Comparison of ENCODE assay signal across 8 cellular contexts in the genomic region with DNA sequence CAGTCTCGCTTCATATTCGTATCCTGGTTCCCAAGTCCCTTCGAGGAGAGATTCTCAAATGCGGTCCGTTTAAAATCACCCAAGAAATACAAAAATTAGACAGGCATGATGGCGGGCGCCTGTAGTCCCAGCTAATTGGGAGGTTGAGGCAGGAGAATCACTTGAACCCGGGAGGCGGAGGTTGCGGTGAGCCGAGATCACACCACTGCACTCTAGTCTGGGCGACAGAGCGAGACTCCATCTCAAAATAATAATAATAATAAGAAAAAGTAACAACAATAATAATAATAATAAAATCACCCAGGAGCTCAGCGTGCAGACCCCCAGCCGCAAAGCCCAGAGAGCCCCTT. TPM values are rescaled to one million over a fixed set of nuclear protein-coding genes. Genes with fewer than 3 reads are reported as not detected.
DNase-seq lines count a peak whose midpoint lies in the region; ATAC-seq, FAIRE-seq and TF ChIP-seq lines count a peak whose summit lies in the region.
"Not testable (repeated sequence)": the region's sequence is repeated elsewhere in the genome, so short reads cannot be mapped to it uniquely, and the experiment has no call there.

No MANE protein-coding gene starts in this region.

- H3K27me3 Mint-ChIP-seq in CD4-positive, alpha-beta memory T cell = not testable (repeated sequence)
- H3K27me3 Mint-ChIP-seq in WTC11 (ENCODE audit: low read depth) = peaks cover 26% of the 10 kb centered on the region

- not testable (repeated sequence) for DNase-seq in CD4-positive, alpha-beta memory T cell; WTC11 (ENCODE audit: low spot score); K562 (ENCODE audit: extremely low read depth in 1 of 4, low spot score in 3 of 4); fibroblast of mammary gland (ENCODE audit: low read depth); lung (ENCODE audit: low spot score); trophoblast cell; transverse colon

- in situ Hi-C loops in K562 (cut with MboI); transverse colon (cut with MboI; ENCODE audit: low pct_ligation_motif_present in 1 of 4, low pct_unique_long_range_greater_than_20kb in 1 of 4, low sequenced_read_pairs in 3 of 4): not testable (repeated sequence)

- peaks cover 40% of the 10 kb centered on the region for H3K79me2 ChIP-seq in K562 (ENCODE audit: control insufficient read depth, insufficient read depth, low read length)
- not testable (repeated sequence) for H3K79me2 ChIP-seq in trophoblast cell (ENCODE audit: control insufficient read depth, insufficient read depth, low read length, poor library complexity)

- TF ChIP-seq RAD21 in K562 (CRISPR knock-in tag; conservative IDR thresholded peaks at IDR 0.05 in 1 of 2, IDR thresholded peaks at IDR 0.05 in 1 of 2) = not testable (repeated sequence)

- H3K4ac ChIP-seq in trophoblast cell (ENCODE audit: low read depth, low read length) = peak overlapping the region; percentile 91

- H3K18ac ChIP-seq in trophoblast cell (ENCODE audit: low read length) = peak overlapping the region; percentile 93

- H2BK5ac ChIP-seq in trophoblast cell (ENCODE audit: low read depth, low read length, poor library complexity) = not testable (repeated sequence)

- not testable (repeated sequence) for H3K9me3 Mint-ChIP-seq in CD4-positive, alpha-beta memory T cell; WTC11

- H3K4me1 ChIP-seq in CD4-positive, alpha-beta memory T cell (ENCODE audit: insufficient read depth, low read length) = peaks cover 44% of the 10 kb centered on the region
- H3K4me1 ChIP-seq in K562 (replicated peaks in 1 of 2; ENCODE audit: control insufficient read depth in 2 of 2, insufficient read depth in 2 of 2, low read length in 2 of 2) (peaks cover 25 to 79% of the 10 kb centered on the region in 2 experiments; a peak in 4 of 5 replicates), lung (ENCODE audit: control insufficient read depth in 2 of 2, insufficient read depth in 2 of 2, low read length in 2 of 2) (peaks cover 4 to 16% of the 10 kb centered on the region in 2 donors), trophoblast cell (ENCODE audit: control insufficient read depth in 1 of 2, insufficient read depth in 2 of 2, low read length in 2 of 2) (peaks cover 12 to 14% of the 10 kb centered on the region in 2 experiments), transverse colon (peaks cover 23 to 35% (median 29%) of the 10 kb centered on the region in 4 donors)

- H3K9me3 ChIP-seq in CD4-positive, alpha-beta memory T cell (ENCODE audit: control insufficient read depth in 1 of 2, low read length in 2 of 2); KOPT-K1 (ENCODE audit: insufficient read depth, low read length, poor library complexity, severe bottlenecking); K562 (replicated peaks; ENCODE audit: control insufficient read depth, insufficient read depth, low read depth, low read length); lung (ENCODE audit: control insufficient read depth in 2 of 2, insufficient read depth in 1 of 2, low read length in 1 of 2); trophoblast cell (ENCODE audit: insufficient read depth, low read depth, low read length); transverse colon: not testable (repeated sequence)

- peak overlapping the region in 6 of 7 donors; percentile 19 to 73 (median 54) for H3K27ac Mint-ChIP-seq in CD4-positive, alpha-beta memory T cell
- not testable (repeated sequence) for H3K27ac Mint-ChIP-seq in WTC11

- not testable (repeated sequence) for TF ChIP-seq CTCF in WTC11 (IDR thresholded peaks at IDR 0.05); K562 (IDR thresholded peaks at IDR 0.05 in 2 of 3, conservative IDR thresholded peaks at IDR 0.05 in 1 of 3; ENCODE audit: insufficient read depth in 2 of 3, low read depth in 1 of 3, low read length in 3 of 3); fibroblast of mammary gland (conservative IDR thresholded peaks at IDR 0.05; ENCODE audit: control insufficient read depth, insufficient read depth, low read depth, low read length); lung (IDR thresholded peaks at IDR 0.05; ENCODE audit: control extremely low read depth, extremely low read depth); transverse colon (IDR thresholded peaks at IDR 0.05)

- not testable (repeated sequence) for H3K36me3 ChIP-seq in CD4-positive, alpha-beta memory T cell (ENCODE audit: insufficient read depth, low read length); KOPT-K1 (ENCODE audit: insufficient read depth, low read length); lung (ENCODE audit: control insufficient read depth in 2 of 2, insufficient read depth in 2 of 2, low read length in 2 of 2); trophoblast cell (ENCODE audit: control insufficient read depth in 1 of 2, insufficient read depth in 2 of 2, low read length in 2 of 2); transverse colon
- peaks cover 16% of the 10 kb centered on the region; the same call in 2 of the 3 replicates for H3K36me3 ChIP-seq in K562 (ENCODE audit: control insufficient read depth, insufficient read depth, low read length)

- peak overlapping the region; percentile 97 for H4K12ac ChIP-seq in trophoblast cell (ENCODE audit: low read depth, low read length)

- TSS peak; percentile 86 for BruUV-seq in K562 (replicated peaks; lab: Mats Ljungman, UMichigan)

- not testable (repeated sequence) for ATAC-seq in WTC11; K562; lung (ENCODE audit: insufficient read depth, low FRiP score)

- H2AFZ ChIP-seq in K562 (ENCODE audit: low read depth, low read length) (peak overlapping the region; percentile 97), trophoblast cell (ENCODE audit: insufficient read depth, low read length, poor library complexity) (peak overlapping the region; percentile 99)

- H4K20me1 ChIP-seq in K562 (replicated peaks; ENCODE audit: control insufficient read depth, insufficient read depth, low read length) = not testable (repeated sequence)

- peak overlapping the region; percentile 91 for H2BK120ac ChIP-seq in trophoblast cell (ENCODE audit: insufficient read depth, low read length, poor library complexity)

- POLR2A ChIA-PET in CD4-positive, alpha-beta memory T cell (lab: Charles Lee; ENCODE audit: partially characterized antibody) = interaction anchor here (1.0 to 8.5 kb wide), 15 partner anchors 9 to 325 kb away, joined by 3 to 107 read pairs (median 5); no protein-coding TSS in a partner anchor
- POLR2A ChIA-PET in WTC11 (lab: Charles Lee) = not testable (repeated sequence)
- POLR2A ChIA-PET in K562 (lab: Yijun Ruan, JAX) = interaction anchor here (0.6 to 1.8 kb wide), 6 partner anchors 71 to 127 kb away, joined by 3 to 7 read pairs (median 3); no protein-coding TSS in a partner anchor

- H3K9me1 ChIP-seq in K562 (ENCODE audit: control insufficient read depth, insufficient read depth, low read length) = not testable (repeated sequence)

- FAIRE-seq in K562 (lab: Jason Lieb, UNC) = not testable (repeated sequence)

- H3K4me3 Mint-ChIP-seq in CD4-positive, alpha-beta memory T cell = peak overlapping the region; percentile 59 to 84 (median 73)
- H3K4me3 Mint-ChIP-seq in WTC11 = peak overlapping the region; percentile 76

- not testable (repeated sequence) for H3K27ac ChIP-seq in CD4-positive, alpha-beta memory T cell (ENCODE audit: low read depth, low read length); trophoblast cell (ENCODE audit: low read depth, low read length)
- H3K27ac ChIP-seq in KOPT-K1 (ENCODE audit: low read depth, low read length, poor library complexity, severe bottlenecking) = peak overlapping the region; percentile 93
- peak overlapping the region; percentile 68 for H3K27ac ChIP-seq in K562 (ENCODE audit: extremely low read depth, low read depth, low read length)
- H3K27ac ChIP-seq in lung (ENCODE audit: low read depth in 1 of 2, low read length in 1 of 2) = peak overlapping the region; percentile 75 to 83
- H3K27ac ChIP-seq in transverse colon = peak overlapping the region; percentile 75 to 81 (median 80)

- not testable (repeated sequence) for H3K23ac ChIP-seq in trophoblast cell (ENCODE audit: low read length)

- H3K4me2 ChIP-seq in K562 (ENCODE audit: insufficient read depth, low read length) = peak overlapping the region; percentile 87; the same call in 1 of the 2 replicates
- peak overlapping the region; percentile 91 for H3K4me2 ChIP-seq in trophoblast cell (ENCODE audit: low read length)

- peak overlapping the region in 1 of 2 donors; percentile 69 for H3K4me3 ChIP-seq in CD4-positive, alpha-beta memory T cell (ENCODE audit: low read length in 2 of 2)
- H3K4me3 ChIP-seq in K562 (peak overlapping the region; percentile 88), fibroblast of mammary gland (ENCODE audit: control insufficient read depth, low read depth, low read length) (peak overlapping the region; percentile 49), lung (peak overlapping the region; percentile 83), trophoblast cell (ENCODE audit: low read depth, low read length) (peak overlapping the region; percentile 91), transverse colon (peak overlapping the region; percentile 29 to 90 (median 84))

- not testable (repeated sequence) for H3K27me3 ChIP-seq in CD4-positive, alpha-beta memory T cell (ENCODE audit: insufficient read depth, low read length); lung (ENCODE audit: control insufficient read depth, insufficient read depth); trophoblast cell (ENCODE audit: insufficient read depth, low read length)
- H3K27me3 ChIP-seq in K562 (ENCODE audit: control insufficient read depth in 2 of 2, insufficient read depth in 2 of 2, low read length in 2 of 2) = peaks cover 13 to 20% of the 10 kb centered on the region in 2 experiments; a peak in 4 of 5 replicates
- H3K27me3 ChIP-seq in transverse colon = peaks cover 26% of the 10 kb centered on the region

- not testable (repeated sequence) for TF ChIP-seq EP300 in K562 (IDR thresholded peaks at IDR 0.05; ENCODE audit: low read length); transverse colon (IDR thresholded peaks at IDR 0.05; ENCODE audit: low read depth)

- peaks cover 6 to 15% of the 10 kb centered on the region in 2 donors for H3K36me3 Mint-ChIP-seq in CD4-positive, alpha-beta memory T cell
- not testable (repeated sequence) for H3K36me3 Mint-ChIP-seq in WTC11

- H4K91ac ChIP-seq in trophoblast cell (ENCODE audit: low read depth, low read length) = peak overlapping the region; percentile 91

- peak overlapping the region; percentile 100 for H4K8ac ChIP-seq in trophoblast cell (ENCODE audit: low read depth, low read length)

- H2BK12ac ChIP-seq in trophoblast cell (ENCODE audit: low read length) = peak overlapping the region; percentile 27

- peak overlapping the region; percentile 93 for H3K14ac ChIP-seq in trophoblast cell (ENCODE audit: low read length)

- H3K9ac ChIP-seq in K562 (ENCODE audit: insufficient read depth in 1 of 2, low read depth in 2 of 2, low read length in 2 of 2) (peak overlapping the region; percentile 83 to 96), trophoblast cell (ENCODE audit: low read length) (peak overlapping the region; percentile 70)

- not testable (repeated sequence) for H2AK5ac ChIP-seq in trophoblast cell (ENCODE audit: low read length)

- CTCF ChIA-PET in CD4-positive, alpha-beta memory T cell (lab: Charles Lee; ENCODE audit: partially characterized antibody); K562 (lab: Yijun Ruan, JAX; ENCODE audit: low intra/inter-chr PET ratio): not testable (repeated sequence)
- CTCF ChIA-PET in WTC11 (lab: Charles Lee) = interaction anchor here (0.6 to 2.2 kb wide), 3 partner anchors 74 to 248 kb away, joined by 3 to 8 read pairs (median 3); no protein-coding TSS in a partner anchor

- peaks cover 33 to 53% (median 44%) of the 10 kb centered on the region in 4 donors for H3K4me1 Mint-ChIP-seq in CD4-positive, alpha-beta memory T cell
- H3K4me1 Mint-ChIP-seq in WTC11 = peaks cover 32% of the 10 kb centered on the region

- 47% methylated on average over 15 of the region's 15 CpGs for WGBS in K562 (ENCODE audit: insufficient coverage, low coverage, missing lambda C conversion rate)
- WGBS in lung, 2 donors = 63 to 64% methylated on average over 15 of the region's 15 CpGs
- no CpG with 5 or more reads among the region's 15 CpGs for WGBS in trophoblast cell (ENCODE audit: extremely low coverage, insufficient coverage, insufficient read length)
- 75% methylated on average over 15 of the region's 15 CpGs; no CpG with 5 or more reads in 1 of the 2 donors for WGBS in transverse colon (ENCODE audit: low coverage in 1 of 2), 2 donors

- TF ChIP-seq POLR2A in K562 (conservative IDR thresholded peaks at IDR 0.05); transverse colon (IDR thresholded peaks at IDR 0.05): not testable (repeated sequence)

- intact Hi-C loops in CD4-positive, alpha-beta memory T cell (cut with micrococcal nuclease) = loop anchor here (1.0 kb wide), 1 partner anchor 22 kb away; no protein-coding TSS in a partner anchor
- intact Hi-C loops in K562 (cut with micrococcal nuclease) = loop anchor here (5.0 kb wide), 1 partner anchor 101 kb away; no protein-coding TSS in a partner anchor
- intact Hi-C loops in transverse colon (cut with DNase I; ENCODE audit: low total_unique reads) = not testable (repeated sequence)

- not testable (repeated sequence) for H3K79me1 ChIP-seq in trophoblast cell (ENCODE audit: low read length)

RNA-seq across cellular contexts. Expression of a gene that starts 0.4 kb away (rescaled TPM):
- 10 to 100 TPM; 65.3 to 71.2 TPM for total RNA-seq in CD4-positive, alpha-beta memory T cell
- 10 to 100 TPM; 30.4 to 34.6 TPM for polyA plus RNA-seq in CD4-positive, alpha-beta memory T cell
- total RNA-seq in WTC11 (2021) (22.9 to 29.5 TPM (median 26.4 TPM) in 3 replicates), K562 (2014; rRNA removed) (28.5 and 37.0 TPM in 2 replicates), K562 (2014; rRNA removed; fragmentation: Illumina TruSeq; extraction: Trizol) (14.0 and 14.6 TPM in 2 replicates), K562 (2015; rRNA removed; fragmentation: Illumina TruSeq; extraction: Trizol) (14.5 and 16.9 TPM in 2 replicates), K562 (2021) (31.7 and 32.8 TPM in 2 replicates), lung (10 to 100 TPM; 32.0 to 33.6 TPM), transverse colon (100 to 1,000 TPM in 1 of 4 donors, 10 to 100 TPM in 3; 54.5 to 120 (median 75.8) TPM)
- 55.6 and 73.7 TPM in 2 replicates for total RNA-seq in K562 (2011; cell fraction: chromatin; rRNA removed; ENCODE audit: low replicate concordance)
- total RNA-seq in K562 (2011; cell fraction: nucleolus; rRNA removed) = 44.2 and 45.9 TPM in 2 replicates
- total RNA-seq in K562 (2011; cell fraction: nucleoplasm; rRNA removed) = 35.3 and 39.0 TPM in 2 replicates
- polyA plus RNA-seq in K562 (2011; rRNA removed) (14.9 and 15.9 TPM in 2 replicates), K562 (2014; fragmentation: Illumina TruSeq; extraction: Trizol) (14.7 and 21.0 TPM in 2 replicates), K562 (2014; fragmentation: Nextera tagmentation; extraction: Ambion mirVana) (1 to 10 TPM in 1 of 2 experiments, under 1 TPM in 1; 0.77 to 1.9 TPM), K562 (2014; rRNA removed) (27.3 and 29.8 TPM in 2 replicates), lung (10 to 100 TPM; 17.4 to 30.4 TPM)
- polyA plus RNA-seq in K562 (2011; cell fraction: cytosol; rRNA removed) = 12.9 and 34.5 TPM in 2 replicates
- 22.1 and 40.2 TPM in 2 replicates for polyA plus RNA-seq in K562 (2011; cell fraction: nucleus; rRNA removed)
- polyA plus RNA-seq in K562 (2012) = 16.9 and 29.2 TPM in 2 replicates
- polyA minus RNA-seq in K562 (2011; rRNA and poly(A)+ RNA removed) = 16.2 and 17.6 TPM in 2 replicates
- 40.6 and 53.1 TPM in 2 replicates for polyA minus RNA-seq in K562 (2011; cell fraction: cytosol; rRNA and poly(A)+ RNA removed)
- 21.0 and 22.3 TPM in 2 replicates for polyA minus RNA-seq in K562 (2011; cell fraction: nucleus; rRNA and poly(A)+ RNA removed)
- polyA plus RNA-seq in trophoblast cell (2013) = 8.7 and 8.8 TPM in 2 replicates
